Comparison of ENCODE assay signal across 9 cellular contexts in genomic region chr1:160712525-160713080, GRCh38. TPM values are rescaled to one million over a fixed set of nuclear protein-coding genes. Genes with fewer than 3 reads are reported as not detected.
DNase-seq lines count a peak whose midpoint lies in the region; ATAC-seq and TF ChIP-seq lines count a peak whose summit lies in the region.
"Not testable (repeated sequence)": the region's sequence is repeated elsewhere in the genome, so short reads cannot be mapped to it uniquely, and the experiment has no call there.
"Had no signal": no experiment of that assay in that cellular context is flagged by ENCODE, and none has a peak within 500 bp of the region (broad histone marks: within the 10 kb centered on the region; RNA-seq: fewer than 3 reads in every experiment).

No MANE protein-coding gene starts in this region.

- peak overlapping the region; percentile 1; the same call in 1 of the 2 replicates for H2AFZ ChIP-seq in OCI-LY3 (ENCODE audit: low read depth, low read length)

- not testable (repeated sequence) for TF ChIP-seq CTCF in OCI-LY3 (IDR thresholded peaks at IDR 0.05; ENCODE audit: low read depth, low read length)
- peak; percentile 44 for TF ChIP-seq CTCF in neutrophil (IDR thresholded peaks at IDR 0.05)

- H3K4me2 ChIP-seq in OCI-LY3 (ENCODE audit: low read length), result peak overlapping the region; percentile 89

- not testable (repeated sequence) for H3K27ac Mint-ChIP-seq in activated CD4-positive, alpha-beta memory T cell treated with anti-CD3 and anti-CD28 coated beads, Interleukin-2, amount 10 ng/mL, durations not matched to agents 7 days and 5 days
- H3K27ac Mint-ChIP-seq in dendritic cell treated with granulocyte-macrophage colony-stimulating factor and Interleukin-4, amounts not matched to agents 40 ng/mL and 50 ng/mL, for 4 days, result peak overlapping the region; percentile 86

- peaks cover 46% of the 10 kb centered on the region for H3K79me2 ChIP-seq in OCI-LY3 (ENCODE audit: low read length)

- peak overlapping the region; percentile 97 for H3K27ac ChIP-seq in OCI-LY3 (ENCODE audit: low read length)
- H3K27ac ChIP-seq in neutrophil, result peak overlapping the region; percentile 87

- not testable (repeated sequence) for H3K4me3 Mint-ChIP-seq in activated CD4-positive, alpha-beta memory T cell treated with anti-CD3 and anti-CD28 coated beads, Interleukin-2, amount 10 ng/mL, durations not matched to agents 7 days and 5 days; dendritic cell treated with granulocyte-macrophage colony-stimulating factor and Interleukin-4, amounts not matched to agents 40 ng/mL and 50 ng/mL, for 4 days

- not testable (repeated sequence) for H3K27me3 ChIP-seq in OCI-LY3 (ENCODE audit: low read depth, low read length); neutrophil

- not testable (repeated sequence) for H3K36me3 Mint-ChIP-seq in activated CD4-positive, alpha-beta memory T cell treated with anti-CD3 and anti-CD28 coated beads, Interleukin-2, amount 10 ng/mL, durations not matched to agents 7 days and 5 days (ENCODE audit: low read depth); dendritic cell treated with granulocyte-macrophage colony-stimulating factor and Interleukin-4, amounts not matched to agents 40 ng/mL and 50 ng/mL, for 4 days (ENCODE audit: low read depth)

- H3K27me3 Mint-ChIP-seq in activated CD4-positive, alpha-beta memory T cell treated with anti-CD3 and anti-CD28 coated beads, Interleukin-2, amount 10 ng/mL, durations not matched to agents 7 days and 5 days; dendritic cell treated with granulocyte-macrophage colony-stimulating factor and Interleukin-4, amounts not matched to agents 40 ng/mL and 50 ng/mL, for 4 days: not testable (repeated sequence)

- CTCF ChIA-PET in activated CD4-positive, alpha-beta memory T cell treated with anti-CD3 and anti-CD28 coated beads, Interleukin-2, amount 10 ng/mL, durations not matched to agents 7 days and 5 days (lab: Charles Lee), result interaction anchor here (0.9 to 6.0 kb wide), 7 partner anchors 11 to 241 kb away, joined by 3 to 51 read pairs (median 11); no protein-coding TSS in a partner anchor

- POLR2A ChIA-PET in activated CD4-positive, alpha-beta memory T cell treated with anti-CD3 and anti-CD28 coated beads, Interleukin-2, amount 10 ng/mL, durations not matched to agents 7 days and 5 days (lab: Charles Lee), result interaction anchor here (0.9 to 3.7 kb wide), 20 partner anchors 9 to 333 kb away, joined by 3 to 47 read pairs (median 6); partner anchors contain the start of genes LY9, SLAMF1 and USF1

- H4K20me1 ChIP-seq in OCI-LY3 (ENCODE audit: insufficient read depth, low read length), result not testable (repeated sequence)

- ATAC-seq in GM18520 (IDR thresholded peaks at IDR 0.05; ENCODE audit: unreplicated experiment) (peak; percentile 31), GM21528 (IDR thresholded peaks at IDR 0.05; ENCODE audit: low FRiP score, unreplicated experiment) (peak; percentile 38), HG03280 (IDR thresholded peaks at IDR 0.05; ENCODE audit: unreplicated experiment) (peak; percentile 48)

- H3K36me3 ChIP-seq in OCI-LY3 (replicated peaks; ENCODE audit: low read depth, low read length), result peaks cover 20% of the 10 kb centered on the region
- H3K36me3 ChIP-seq in neutrophil, result not testable (repeated sequence)

- peaks cover 23% of the 10 kb centered on the region for H3K4me1 Mint-ChIP-seq in activated CD4-positive, alpha-beta memory T cell treated with anti-CD3 and anti-CD28 coated beads, Interleukin-2, amount 10 ng/mL, durations not matched to agents 7 days and 5 days
- peaks cover 58% of the 10 kb centered on the region for H3K4me1 Mint-ChIP-seq in dendritic cell treated with granulocyte-macrophage colony-stimulating factor and Interleukin-4, amounts not matched to agents 40 ng/mL and 50 ng/mL, for 4 days (ENCODE audit: low read depth)

- peak overlapping the region; percentile 88 for H3K9ac ChIP-seq in OCI-LY3 (ENCODE audit: low read length)

- peak; percentile 51 for DNase-seq in activated CD4-positive, alpha-beta memory T cell treated with anti-CD3 and anti-CD28 coated beads, Interleukin-2, amount 10 ng/mL, durations not matched to agents 7 days and 5 days

- H3K9me3 ChIP-seq in OCI-LY3 (ENCODE audit: insufficient read depth, low read length); neutrophil: not testable (repeated sequence)

- H3K4me3 ChIP-seq in OCI-LY3 (ENCODE audit: low read length), result peak overlapping the region; percentile 82
- peak overlapping the region; percentile 75 to 90 for H3K4me3 ChIP-seq in neutrophil (ENCODE audit: low read depth in 1 of 2, low read length in 1 of 2)

- H3K9me3 Mint-ChIP-seq in activated CD4-positive, alpha-beta memory T cell treated with anti-CD3 and anti-CD28 coated beads, Interleukin-2, amount 10 ng/mL, durations not matched to agents 7 days and 5 days; dendritic cell treated with granulocyte-macrophage colony-stimulating factor and Interleukin-4, amounts not matched to agents 40 ng/mL and 50 ng/mL, for 4 days: not testable (repeated sequence)

- H3K4me1 ChIP-seq in OCI-LY3 (ENCODE audit: low read length) (peaks cover 57% of the 10 kb centered on the region), neutrophil (ENCODE audit: control insufficient read depth in 1 of 2, insufficient read depth in 1 of 2, low read depth in 1 of 2, low read length in 1 of 2) (peaks cover 79% of the 10 kb centered on the region in 2 experiments)

- intact Hi-C loops in dendritic cell treated with granulocyte-macrophage colony-stimulating factor and Interleukin-4, amounts not matched to agents 40 ng/mL and 50 ng/mL, for 4 days (cut with micrococcal nuclease), result not testable (repeated sequence)

RNA-seq across cellular contexts. Expression of gene CD48, which starts 1.0 kb away (rescaled TPM):
- 100 to 1,000 TPM; 403 to 404 TPM for total RNA-seq in activated CD4-positive, alpha-beta memory T cell treated with anti-CD3 and anti-CD28 coated beads, Interleukin-2, amount 10 ng/mL, durations not matched to agents 7 days and 5 days
- total RNA-seq: kidney epithelial cell, smooth muscle cell had no signal

RNA-seq across cellular contexts. Expression of gene SLAMF7, which starts 26.4 kb away (rescaled TPM):
- 10 to 100 TPM; 13.7 to 15.3 TPM for total RNA-seq in activated CD4-positive, alpha-beta memory T cell treated with anti-CD3 and anti-CD28 coated beads, Interleukin-2, amount 10 ng/mL, durations not matched to agents 7 days and 5 days
- total RNA-seq: smooth muscle cell had no signal

Comparison
In these comparisons a context has a peak if more than half of its experiments do, and no peak if none do; other contexts are left out.
1. Peak in every context shown above with its lines: DNase-seq, ATAC-seq, H3K4me3 ChIP-seq and H3K27ac ChIP-seq.